In genomic region chr2:156400704-156401678, GRCh38 we compare ENCODE assay signal across 1 cellular context.
A peak's percentile ranks its signal among the peaks of the same experiment; 100 is the strongest.
TF ChIP-seq lines count a peak whose summit lies in the region.

No MANE protein-coding gene starts in this region.

TF ChIP-seq in K562, 482 proteins besides CTCF, POLR2A, EP300 and RAD21 (continued from another document and continues in another):
- TF ChIP-seq USF1 (CRISPR knock-in tag; IDR thresholded peaks at IDR 0.05): no peak
- TF ChIP-seq DNMT1 (IDR thresholded peaks at IDR 0.05): no peak
- no peak for TF ChIP-seq LARP7 (IDR thresholded peaks at IDR 0.05)
- TF ChIP-seq ETS1 (conservative IDR thresholded peaks at IDR 0.05; ENCODE audit: control insufficient read depth, low read depth, low read length): peak; percentile 88
- 0 out of 2 replicates have a peak, but pooled peaks have one; percentile 37 for TF ChIP-seq ZNF41 (CRISPR knock-in tag; conservative IDR thresholded peaks at IDR 0.05)
- peak; percentile 83 for TF ChIP-seq ZBTB40 (IDR thresholded peaks at IDR 0.05)
- no peak for TF ChIP-seq ZBTB40 (CRISPR knock-in tag; IDR thresholded peaks at IDR 0.05)
- TF ChIP-seq NONO (IDR thresholded peaks at IDR 0.05; ENCODE audit: low read depth in 2 of 2, low read length in 1 of 2): no peak
- TF ChIP-seq RERE (CRISPR knock-in tag; IDR thresholded peaks at IDR 0.05; ENCODE audit: borderline replicate concordance): no peak
- no peak for TF ChIP-seq ZNF280B (CRISPR knock-in tag; IDR thresholded peaks at IDR 0.05)
- peak in 1 of 3 experiments; percentile 31 for TF ChIP-seq YY1 (IDR thresholded peaks at IDR 0.05; ENCODE audit: borderline replicate concordance in 1 of 3, control insufficient read depth in 1 of 3, extremely low read depth in 1 of 3, insufficient read depth in 3 of 3, insufficient read length in 1 of 3, insufficient replicate concordance in 2 of 3, low read depth in 1 of 3, low read length in 2 of 3)
- no peak for TF ChIP-seq PATZ1 (CRISPR knock-in tag; IDR thresholded peaks at IDR 0.05; ENCODE audit: borderline replicate concordance)
- no peak for TF ChIP-seq ZNF79 (CRISPR knock-in tag; IDR thresholded peaks at IDR 0.05; ENCODE audit: low read depth)
- peak; percentile 87 for TF ChIP-seq ZBTB8A (IDR thresholded peaks at IDR 0.05; ENCODE audit: partially characterized antibody)
- no peak for TF ChIP-seq U2AF2 (optimal IDR thresholded peaks at IDR 0.05; ENCODE audit: low read depth, low read length)
- TF ChIP-seq ZFPM2 (CRISPR knock-in tag; IDR thresholded peaks at IDR 0.05): no peak
- TF ChIP-seq SP2 (IDR thresholded peaks at IDR 0.05; ENCODE audit: extremely low read depth, low read depth, low read length, poor library complexity, severe bottlenecking): no peak
- no peak for TF ChIP-seq ASH1L (IDR thresholded peaks at IDR 0.05; ENCODE audit: borderline replicate concordance, low read depth, partially characterized antibody)
- TF ChIP-seq ESRRB (CRISPR knock-in tag; IDR thresholded peaks at IDR 0.05; ENCODE audit: borderline replicate concordance): no peak
- TF ChIP-seq BRCA1 (IDR thresholded peaks at IDR 0.05): no peak
- TF ChIP-seq BRCA1 (CRISPR knock-in tag; IDR thresholded peaks at IDR 0.05): no peak
- TF ChIP-seq ZNF143 (CRISPR knock-in tag; IDR thresholded peaks at IDR 0.05): no peak
- TF ChIP-seq NRF1 (conservative IDR thresholded peaks at IDR 0.05 in 1 of 2, IDR thresholded peaks at IDR 0.05 in 1 of 2): no peak
- TF ChIP-seq TFAM (CRISPR knock-in tag; conservative IDR thresholded peaks at IDR 0.05): no peak
- no peak for TF ChIP-seq CBX8 (IDR thresholded peaks at IDR 0.05; ENCODE audit: borderline replicate concordance, extremely low read depth, low read depth, low read length, poor library complexity, severe bottlenecking)
- TF ChIP-seq PHF20 (IDR thresholded peaks at IDR 0.05; ENCODE audit: partially characterized antibody): peak; percentile 38
- peak; percentile 79; the same call in 1 of the 2 replicates for TF ChIP-seq ELK3 (CRISPR knock-in tag; IDR thresholded peaks at IDR 0.05)
- TF ChIP-seq CREM (IDR thresholded peaks at IDR 0.05; ENCODE audit: low read depth): peak; percentile 62
- no peak for TF ChIP-seq POU5F1 (IDR thresholded peaks at IDR 0.05; ENCODE audit: borderline replicate concordance, low read depth, low read length, partially characterized antibody)
- TF ChIP-seq TCFL5 (CRISPR knock-in tag; conservative IDR thresholded peaks at IDR 0.05): no peak; the same call in 1 of the 2 replicates
- TF ChIP-seq ZBTB9 (CRISPR knock-in tag; IDR thresholded peaks at IDR 0.05): peak; percentile 74; the same call in 1 of the 2 replicates
